1 cellular context compared by ENCODE assay signal in genomic region chr4:15451181-15451865, GRCh38.
TF ChIP-seq lines count a peak whose summit lies in the region.

No MANE protein-coding gene starts in this region.

TF ChIP-seq in HepG2, 621 proteins besides CTCF, POLR2A, EP300 and RAD21 (continued from another document):
- TF ChIP-seq ZNF556 (CRISPR knock-in tag; IDR thresholded peaks at IDR 0.05; ENCODE audit: borderline replicate concordance) (no peak), ZNF570 (CRISPR knock-in tag; IDR thresholded peaks at IDR 0.05; ENCODE audit: borderline replicate concordance) (no peak), ZSCAN29 (CRISPR knock-in tag; conservative IDR thresholded peaks at IDR 0.05) (no peak), ZBTB37 (CRISPR knock-in tag; IDR thresholded peaks at IDR 0.05) (no peak)
